1 cellular context compared by ENCODE assay signal in the genomic region with DNA sequence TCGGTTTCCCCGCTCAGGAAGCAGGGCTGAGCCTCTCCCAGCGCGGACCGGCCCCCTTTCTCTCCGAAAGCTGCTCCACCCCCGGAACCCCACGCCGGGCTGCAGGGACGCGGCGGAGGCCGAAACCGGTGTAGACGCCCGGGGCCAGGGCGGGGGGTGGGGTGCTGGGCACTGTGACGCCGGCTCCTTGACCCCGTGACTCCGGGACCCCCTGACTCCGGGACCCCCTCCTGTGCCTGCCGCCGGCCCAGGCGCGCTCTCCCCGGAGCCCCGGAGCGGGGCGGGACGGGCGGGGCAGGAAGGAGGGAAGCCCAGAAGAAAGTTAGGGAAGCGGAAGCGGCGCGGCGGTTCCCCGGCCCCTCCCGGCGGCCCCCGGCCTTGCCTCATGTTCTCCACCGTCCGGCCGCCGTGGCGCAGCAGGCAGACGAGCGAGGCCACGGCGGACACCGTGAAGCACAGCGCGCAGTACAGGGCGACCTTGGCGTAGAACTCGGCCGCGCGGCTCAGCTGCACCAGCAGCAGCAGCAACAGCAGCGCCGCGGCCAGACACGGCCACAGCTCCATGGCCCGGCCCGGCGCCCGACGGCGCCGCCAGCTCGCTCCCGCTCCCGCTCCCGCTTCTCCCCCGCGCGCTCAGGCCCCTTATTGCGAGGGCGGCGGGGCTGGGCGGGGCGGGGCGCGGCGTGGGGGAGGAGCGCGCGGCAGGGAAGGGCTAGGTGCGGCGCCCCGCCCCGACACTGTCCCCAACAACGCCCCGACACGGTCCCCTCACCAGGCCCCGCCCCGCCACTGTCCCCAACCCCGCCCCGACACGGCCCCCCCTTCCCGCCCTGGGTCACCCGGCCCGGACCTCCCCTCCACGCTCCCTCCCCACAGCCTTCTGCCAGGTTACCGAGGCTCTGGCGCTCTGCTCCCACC.
A peak's percentile ranks its signal among the peaks of the same experiment; 100 is the strongest.
TF ChIP-seq lines count a peak whose summit lies in the region.

A gene (minus strand): TSS at position 664 of the 918 bp plus-strand sequence. CDS start 100 bp downstream, at position 564.

TF ChIP-seq in K562, 482 proteins besides CTCF, POLR2A, EP300 and RAD21 (continued from another document and continues in another):
- TF ChIP-seq, protein P1, sequence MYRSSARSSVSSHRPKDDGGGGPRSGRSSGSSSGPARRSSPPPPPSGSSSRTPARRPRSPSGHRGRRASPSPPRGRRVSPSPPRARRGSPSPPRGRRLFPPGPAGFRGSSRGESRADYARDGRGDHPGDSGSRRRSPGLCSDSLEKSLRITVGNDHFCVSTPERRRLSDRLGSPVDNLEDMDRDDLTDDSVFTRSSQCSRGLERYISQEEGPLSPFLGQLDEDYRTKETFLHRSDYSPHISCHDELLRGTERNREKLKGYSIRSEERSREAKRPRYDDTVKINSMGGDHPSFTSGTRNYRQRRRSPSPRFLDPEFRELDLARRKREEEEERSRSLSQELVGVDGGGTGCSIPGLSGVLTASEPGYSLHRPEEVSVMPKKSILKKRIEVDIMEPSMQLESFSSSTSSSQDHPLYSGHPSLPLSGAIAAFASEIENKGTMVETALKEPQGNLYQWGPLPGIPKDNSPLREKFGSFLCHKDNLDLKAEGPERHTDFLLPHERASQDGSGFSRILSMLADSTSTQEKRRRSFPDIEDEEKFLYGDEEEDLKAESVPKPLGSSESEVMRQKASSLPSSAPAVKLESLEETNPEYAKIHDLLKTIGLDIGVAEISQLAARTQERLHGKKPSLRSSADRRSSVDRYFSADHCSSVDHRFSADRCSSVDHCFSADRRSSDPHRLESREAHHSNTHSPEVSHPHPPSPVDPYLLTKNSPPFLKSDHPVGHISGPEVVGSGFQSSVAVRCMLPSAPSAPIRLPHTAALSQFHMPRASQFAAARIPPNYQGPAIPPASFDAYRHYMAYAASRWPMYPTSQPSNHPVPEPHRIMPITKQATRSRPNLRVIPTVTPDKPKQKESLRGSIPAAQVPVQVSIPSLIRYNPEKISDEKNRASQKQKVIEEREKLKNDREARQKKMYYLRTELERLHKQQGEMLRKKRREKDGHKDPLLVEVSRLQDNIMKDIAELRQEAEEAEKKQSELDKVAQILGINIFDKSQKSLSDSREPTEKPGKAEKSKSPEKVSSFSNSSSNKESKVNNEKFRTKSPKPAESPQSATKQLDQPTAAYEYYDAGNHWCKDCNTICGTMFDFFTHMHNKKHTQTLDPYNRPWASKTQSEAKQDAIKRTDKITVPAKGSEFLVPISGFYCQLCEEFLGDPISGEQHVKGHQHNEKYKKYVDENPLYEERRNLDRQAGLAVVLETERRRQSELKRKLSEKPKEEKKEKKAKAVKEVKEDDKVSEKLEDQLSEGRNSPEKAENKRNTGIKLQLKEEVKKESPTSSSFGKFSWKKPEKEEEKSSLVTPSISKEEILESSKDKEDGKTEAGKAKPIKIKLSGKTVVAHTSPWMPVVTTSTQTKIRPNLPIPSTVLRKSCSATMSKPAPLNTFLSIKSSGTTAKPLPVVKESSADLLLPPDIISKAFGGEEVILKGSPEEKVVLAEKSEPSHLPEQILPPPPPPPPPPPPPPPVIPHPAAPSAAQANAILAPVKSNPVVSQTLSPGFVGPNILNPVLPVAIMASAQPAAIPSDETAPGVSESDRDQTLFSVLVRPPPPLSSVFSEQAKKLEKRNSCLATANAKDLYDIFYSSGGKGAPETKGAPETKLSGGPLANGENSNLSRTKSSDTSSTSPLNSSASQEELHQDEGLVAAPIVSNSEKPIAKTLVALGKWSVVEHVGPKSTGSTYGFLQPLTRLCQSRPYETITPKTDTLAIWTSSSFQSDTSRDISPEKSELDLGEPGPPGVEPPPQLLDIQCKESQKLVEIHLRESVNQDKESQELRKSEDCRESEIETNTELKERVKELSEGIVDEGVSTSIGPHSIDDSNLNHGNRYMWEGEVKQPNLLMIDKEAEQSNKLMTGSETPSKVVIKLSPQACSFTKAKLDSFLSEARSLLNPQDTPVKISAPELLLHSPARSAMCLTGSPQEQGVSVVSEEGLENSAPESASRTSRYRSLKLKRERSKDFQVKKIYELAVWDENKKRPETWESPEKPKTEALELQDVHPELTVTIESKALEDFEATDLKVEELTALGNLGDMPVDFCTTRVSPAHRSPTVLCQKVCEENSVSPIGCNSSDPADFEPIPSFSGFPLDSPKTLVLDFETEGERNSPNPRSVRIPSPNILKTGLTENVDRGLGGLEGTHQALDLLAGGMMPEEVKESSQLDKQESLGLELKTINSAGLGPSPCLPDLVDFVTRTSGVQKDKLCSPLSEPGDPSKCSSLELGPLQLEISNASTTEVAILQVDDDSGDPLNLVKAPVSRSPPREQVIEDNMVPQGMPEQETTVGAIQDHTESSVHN (IDR thresholded peaks at IDR 0.05; ENCODE audit: borderline replicate concordance in 1 of 2, low read depth in 1 of 2): no peak
- no peak for TF ChIP-seq ZC3H8 (IDR thresholded peaks at IDR 0.05)
- no peak for TF ChIP-seq NR1H2 (CRISPR knock-in tag; IDR thresholded peaks at IDR 0.05)
- peak; percentile 64; the same call in 1 of the 2 replicates for TF ChIP-seq POLR2AphosphoS5 (IDR thresholded peaks at IDR 0.05; ENCODE audit: control insufficient read depth, insufficient read depth, low read depth, low read length)
- TF ChIP-seq, protein P2, sequence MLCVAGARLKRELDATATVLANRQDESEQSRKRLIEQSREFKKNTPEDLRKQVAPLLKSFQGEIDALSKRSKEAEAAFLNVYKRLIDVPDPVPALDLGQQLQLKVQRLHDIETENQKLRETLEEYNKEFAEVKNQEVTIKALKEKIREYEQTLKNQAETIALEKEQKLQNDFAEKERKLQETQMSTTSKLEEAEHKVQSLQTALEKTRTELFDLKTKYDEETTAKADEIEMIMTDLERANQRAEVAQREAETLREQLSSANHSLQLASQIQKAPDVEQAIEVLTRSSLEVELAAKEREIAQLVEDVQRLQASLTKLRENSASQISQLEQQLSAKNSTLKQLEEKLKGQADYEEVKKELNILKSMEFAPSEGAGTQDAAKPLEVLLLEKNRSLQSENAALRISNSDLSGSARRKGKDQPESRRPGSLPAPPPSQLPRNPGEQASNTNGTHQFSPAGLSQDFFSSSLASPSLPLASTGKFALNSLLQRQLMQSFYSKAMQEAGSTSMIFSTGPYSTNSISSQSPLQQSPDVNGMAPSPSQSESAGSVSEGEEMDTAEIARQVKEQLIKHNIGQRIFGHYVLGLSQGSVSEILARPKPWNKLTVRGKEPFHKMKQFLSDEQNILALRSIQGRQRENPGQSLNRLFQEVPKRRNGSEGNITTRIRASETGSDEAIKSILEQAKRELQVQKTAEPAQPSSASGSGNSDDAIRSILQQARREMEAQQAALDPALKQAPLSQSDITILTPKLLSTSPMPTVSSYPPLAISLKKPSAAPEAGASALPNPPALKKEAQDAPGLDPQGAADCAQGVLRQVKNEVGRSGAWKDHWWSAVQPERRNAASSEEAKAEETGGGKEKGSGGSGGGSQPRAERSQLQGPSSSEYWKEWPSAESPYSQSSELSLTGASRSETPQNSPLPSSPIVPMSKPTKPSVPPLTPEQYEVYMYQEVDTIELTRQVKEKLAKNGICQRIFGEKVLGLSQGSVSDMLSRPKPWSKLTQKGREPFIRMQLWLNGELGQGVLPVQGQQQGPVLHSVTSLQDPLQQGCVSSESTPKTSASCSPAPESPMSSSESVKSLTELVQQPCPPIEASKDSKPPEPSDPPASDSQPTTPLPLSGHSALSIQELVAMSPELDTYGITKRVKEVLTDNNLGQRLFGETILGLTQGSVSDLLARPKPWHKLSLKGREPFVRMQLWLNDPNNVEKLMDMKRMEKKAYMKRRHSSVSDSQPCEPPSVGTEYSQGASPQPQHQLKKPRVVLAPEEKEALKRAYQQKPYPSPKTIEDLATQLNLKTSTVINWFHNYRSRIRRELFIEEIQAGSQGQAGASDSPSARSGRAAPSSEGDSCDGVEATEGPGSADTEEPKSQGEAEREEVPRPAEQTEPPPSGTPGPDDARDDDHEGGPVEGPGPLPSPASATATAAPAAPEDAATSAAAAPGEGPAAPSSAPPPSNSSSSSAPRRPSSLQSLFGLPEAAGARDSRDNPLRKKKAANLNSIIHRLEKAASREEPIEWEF (CRISPR knock-in tag; IDR thresholded peaks at IDR 0.05): no peak
- TF ChIP-seq, protein P3, sequence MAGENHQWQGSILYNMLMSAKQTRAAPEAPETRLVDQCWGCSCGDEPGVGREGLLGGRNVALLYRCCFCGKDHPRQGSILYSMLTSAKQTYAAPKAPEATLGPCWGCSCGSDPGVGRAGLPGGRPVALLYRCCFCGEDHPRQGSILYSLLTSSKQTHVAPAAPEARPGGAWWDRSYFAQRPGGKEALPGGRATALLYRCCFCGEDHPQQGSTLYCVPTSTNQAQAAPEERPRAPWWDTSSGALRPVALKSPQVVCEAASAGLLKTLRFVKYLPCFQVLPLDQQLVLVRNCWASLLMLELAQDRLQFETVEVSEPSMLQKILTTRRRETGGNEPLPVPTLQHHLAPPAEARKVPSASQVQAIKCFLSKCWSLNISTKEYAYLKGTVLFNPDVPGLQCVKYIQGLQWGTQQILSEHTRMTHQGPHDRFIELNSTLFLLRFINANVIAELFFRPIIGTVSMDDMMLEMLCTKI (IDR thresholded peaks at IDR 0.05; ENCODE audit: partially characterized antibody): no peak
- no peak; a peak in 1 of 4 replicates for TF ChIP-seq KDM4B (IDR thresholded peaks at IDR 0.05; ENCODE audit: borderline replicate concordance in 2 of 2, low read depth in 1 of 2)
- TF ChIP-seq KAT8 (IDR thresholded peaks at IDR 0.05; ENCODE audit: low read depth): no peak
- TF ChIP-seq CCAR2 (IDR thresholded peaks at IDR 0.05; ENCODE audit: low read depth, low read length): no peak
- TF ChIP-seq CBX2 (IDR thresholded peaks at IDR 0.05; ENCODE audit: insufficient read depth, low read length, poor library complexity, severe bottlenecking): no peak
- no peak for TF ChIP-seq ZNF134 (CRISPR knock-in tag; conservative IDR thresholded peaks at IDR 0.05)
- TF ChIP-seq, protein P4, sequence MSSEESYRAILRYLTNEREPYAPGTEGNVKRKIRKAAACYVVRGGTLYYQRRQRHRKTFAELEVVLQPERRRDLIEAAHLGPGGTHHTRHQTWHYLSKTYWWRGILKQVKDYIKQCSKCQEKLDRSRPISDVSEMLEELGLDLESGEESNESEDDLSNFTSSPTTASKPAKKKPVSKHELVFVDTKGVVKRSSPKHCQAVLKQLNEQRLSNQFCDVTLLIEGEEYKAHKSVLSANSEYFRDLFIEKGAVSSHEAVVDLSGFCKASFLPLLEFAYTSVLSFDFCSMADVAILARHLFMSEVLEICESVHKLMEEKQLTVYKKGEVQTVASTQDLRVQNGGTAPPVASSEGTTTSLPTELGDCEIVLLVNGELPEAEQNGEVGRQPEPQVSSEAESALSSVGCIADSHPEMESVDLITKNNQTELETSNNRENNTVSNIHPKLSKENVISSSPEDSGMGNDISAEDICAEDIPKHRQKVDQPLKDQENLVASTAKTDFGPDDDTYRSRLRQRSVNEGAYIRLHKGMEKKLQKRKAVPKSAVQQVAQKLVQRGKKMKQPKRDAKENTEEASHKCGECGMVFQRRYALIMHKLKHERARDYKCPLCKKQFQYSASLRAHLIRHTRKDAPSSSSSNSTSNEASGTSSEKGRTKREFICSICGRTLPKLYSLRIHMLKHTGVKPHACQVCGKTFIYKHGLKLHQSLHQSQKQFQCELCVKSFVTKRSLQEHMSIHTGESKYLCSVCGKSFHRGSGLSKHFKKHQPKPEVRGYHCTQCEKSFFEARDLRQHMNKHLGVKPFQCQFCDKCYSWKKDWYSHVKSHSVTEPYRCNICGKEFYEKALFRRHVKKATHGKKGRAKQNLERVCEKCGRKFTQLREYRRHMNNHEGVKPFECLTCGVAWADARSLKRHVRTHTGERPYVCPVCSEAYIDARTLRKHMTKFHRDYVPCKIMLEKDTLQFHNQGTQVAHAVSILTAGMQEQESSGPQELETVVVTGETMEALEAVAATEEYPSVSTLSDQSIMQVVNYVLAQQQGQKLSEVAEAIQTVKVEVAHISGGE (CRISPR knock-in tag; IDR thresholded peaks at IDR 0.05): peak in 2 of 3 experiments; percentile 48 to 68; a peak in 3 of 6 replicates
- no peak for TF ChIP-seq OTX1 (CRISPR knock-in tag; IDR thresholded peaks at IDR 0.05)
- no peak for TF ChIP-seq POLR2H (tag; IDR thresholded peaks at IDR 0.05; ENCODE audit: low read depth)
- TF ChIP-seq, protein P5, sequence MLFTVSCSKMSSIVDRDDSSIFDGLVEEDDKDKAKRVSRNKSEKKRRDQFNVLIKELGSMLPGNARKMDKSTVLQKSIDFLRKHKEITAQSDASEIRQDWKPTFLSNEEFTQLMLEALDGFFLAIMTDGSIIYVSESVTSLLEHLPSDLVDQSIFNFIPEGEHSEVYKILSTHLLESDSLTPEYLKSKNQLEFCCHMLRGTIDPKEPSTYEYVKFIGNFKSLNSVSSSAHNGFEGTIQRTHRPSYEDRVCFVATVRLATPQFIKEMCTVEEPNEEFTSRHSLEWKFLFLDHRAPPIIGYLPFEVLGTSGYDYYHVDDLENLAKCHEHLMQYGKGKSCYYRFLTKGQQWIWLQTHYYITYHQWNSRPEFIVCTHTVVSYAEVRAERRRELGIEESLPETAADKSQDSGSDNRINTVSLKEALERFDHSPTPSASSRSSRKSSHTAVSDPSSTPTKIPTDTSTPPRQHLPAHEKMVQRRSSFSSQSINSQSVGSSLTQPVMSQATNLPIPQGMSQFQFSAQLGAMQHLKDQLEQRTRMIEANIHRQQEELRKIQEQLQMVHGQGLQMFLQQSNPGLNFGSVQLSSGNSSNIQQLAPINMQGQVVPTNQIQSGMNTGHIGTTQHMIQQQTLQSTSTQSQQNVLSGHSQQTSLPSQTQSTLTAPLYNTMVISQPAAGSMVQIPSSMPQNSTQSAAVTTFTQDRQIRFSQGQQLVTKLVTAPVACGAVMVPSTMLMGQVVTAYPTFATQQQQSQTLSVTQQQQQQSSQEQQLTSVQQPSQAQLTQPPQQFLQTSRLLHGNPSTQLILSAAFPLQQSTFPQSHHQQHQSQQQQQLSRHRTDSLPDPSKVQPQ (CRISPR knock-in tag; IDR thresholded peaks at IDR 0.05; ENCODE audit: borderline replicate concordance): no peak
- TF ChIP-seq SRSF7 (optimal IDR thresholded peaks at IDR 0.05; ENCODE audit: low read depth, low read length): no peak
- TF ChIP-seq PML (IDR thresholded peaks at IDR 0.05; ENCODE audit: low read length): 0 out of 2 replicates have a peak, but pooled peaks have one; percentile 39
- no peak for TF ChIP-seq ZNF212 (CRISPR knock-in tag; IDR thresholded peaks at IDR 0.05)
- TF ChIP-seq, protein P6, sequence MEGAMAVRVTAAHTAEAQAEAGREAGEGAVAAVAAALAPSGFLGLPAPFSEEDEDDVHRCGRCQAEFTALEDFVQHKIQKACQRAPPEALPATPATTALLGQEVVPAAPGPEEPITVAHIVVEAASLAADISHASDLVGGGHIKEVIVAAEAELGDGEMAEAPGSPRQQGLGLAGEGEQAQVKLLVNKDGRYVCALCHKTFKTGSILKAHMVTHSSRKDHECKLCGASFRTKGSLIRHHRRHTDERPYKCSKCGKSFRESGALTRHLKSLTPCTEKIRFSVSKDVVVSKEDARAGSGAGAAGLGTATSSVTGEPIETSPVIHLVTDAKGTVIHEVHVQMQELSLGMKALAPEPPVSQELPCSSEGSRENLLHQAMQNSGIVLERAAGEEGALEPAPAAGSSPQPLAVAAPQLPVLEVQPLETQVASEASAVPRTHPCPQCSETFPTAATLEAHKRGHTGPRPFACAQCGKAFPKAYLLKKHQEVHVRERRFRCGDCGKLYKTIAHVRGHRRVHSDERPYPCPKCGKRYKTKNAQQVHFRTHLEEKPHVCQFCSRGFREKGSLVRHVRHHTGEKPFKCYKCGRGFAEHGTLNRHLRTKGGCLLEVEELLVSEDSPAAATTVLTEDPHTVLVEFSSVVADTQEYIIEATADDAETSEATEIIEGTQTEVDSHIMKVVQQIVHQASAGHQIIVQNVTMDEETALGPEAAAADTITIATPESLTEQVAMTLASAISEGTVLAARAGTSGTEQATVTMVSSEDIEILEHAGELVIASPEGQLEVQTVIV (CRISPR knock-in tag; IDR thresholded peaks at IDR 0.05; ENCODE audit: borderline replicate concordance): no peak
- TF ChIP-seq CSDE1 (IDR thresholded peaks at IDR 0.05): no peak; a peak in 1 of 4 replicates
- TF ChIP-seq MAFK (IDR thresholded peaks at IDR 0.05; ENCODE audit: low read length): no peak
- no peak for TF ChIP-seq SLC30A9 (CRISPR knock-in tag; IDR thresholded peaks at IDR 0.05)
- no peak for TF ChIP-seq ZNF408 (CRISPR knock-in tag; IDR thresholded peaks at IDR 0.05; ENCODE audit: low read depth)
